Comparison of ENCODE assay signal across 28 cellular contexts in the genomic region with DNA sequence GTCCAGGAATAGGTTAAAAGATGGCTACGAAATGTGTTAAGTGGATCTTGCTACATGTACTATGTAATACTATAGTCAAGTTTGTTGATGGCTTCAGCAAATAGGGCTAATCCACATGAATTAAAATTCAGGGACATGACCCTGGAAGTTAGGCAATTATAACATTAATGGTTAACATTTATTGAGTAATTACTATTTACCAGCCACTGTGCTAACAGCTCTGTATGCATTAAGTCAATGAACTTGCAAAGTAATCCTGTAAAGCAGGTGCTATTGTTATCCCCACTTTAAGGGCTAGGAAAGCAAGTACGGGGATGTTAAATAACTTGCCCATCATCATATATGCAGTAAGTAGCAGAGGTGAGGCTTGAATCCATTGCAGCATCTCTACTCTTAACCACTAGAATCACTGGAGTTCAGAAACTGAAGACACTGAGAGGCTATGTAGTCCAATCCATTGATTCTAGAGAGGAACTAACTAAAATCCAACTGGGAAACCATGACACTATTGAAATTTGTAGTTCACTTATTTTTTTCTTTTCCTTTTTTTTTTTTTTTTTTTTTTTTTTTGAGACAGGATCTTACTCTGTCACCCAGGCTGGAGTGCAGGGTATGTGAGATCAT.
"Had no signal": no experiment of that assay in that cellular context is flagged by ENCODE, and none has a peak within 500 bp of the region (broad histone marks: within the 10 kb centered on the region; RNA-seq: fewer than 3 reads in every experiment).

No MANE protein-coding gene starts in this region.

- DNase-seq: colonic mucosa; effector CD8-positive, alpha-beta T cell; endodermal cell; esophagus squamous epithelium; foreskin melanocyte; glutamatergic neuron; heart right ventricle; hippocampal formation; left cardiac atrium; left ventricle myocardium inferior; lower lobe of right lung; naive thymus-derived CD8-positive, alpha-beta T cell; nephron progenitor cell; nucleus accumbens; ovary; posterior cingulate gyrus; stimulated activated CD4-positive, alpha-beta T cell treated with anti-CD3 and anti-CD28 coated beads, Interleukin-2, amount 100 ng/mL, for 24 hours; stimulated activated CD4-positive, alpha-beta T cell treated with anti-CD3 and anti-CD28 coated beads, Interleukin-4, amount 100 ng/mL, for 24 hours; stimulated activated naive CD4-positive, alpha-beta T cell treated with Interleukin-2 at 50 U/mL for 16 hours; substantia nigra; testis; tibial artery had no signal

- H3K27me3 ChIP-seq: colonic mucosa, esophagus squamous epithelium, heart right ventricle, ovary, testis, tibial artery had no signal

- H3K27ac Mint-ChIP-seq: dendritic cell treated with granulocyte-macrophage colony-stimulating factor and Interleukin-4, amounts not matched to agents 40 ng/mL and 50 ng/mL, for 4 days; endodermal cell; naive thymus-derived CD8-positive, alpha-beta T cell; nephron progenitor cell; stimulated activated effector memory CD8-positive, alpha-beta T cell treated with anti-CD3 and anti-CD28 coated beads, Interleukin-12 subunit alpha, Interleukin-12 subunit beta, amount 100 ng/mL, for 72 hours; type B pancreatic cell had no signal

- H3K9me3 Mint-ChIP-seq: dendritic cell treated with granulocyte-macrophage colony-stimulating factor and Interleukin-4, amounts not matched to agents 40 ng/mL and 50 ng/mL, for 4 days; endodermal cell; nephron progenitor cell; type B pancreatic cell had no signal

- ATAC-seq: heart right ventricle; left cardiac atrium; lower lobe of right lung; naive thymus-derived CD8-positive, alpha-beta T cell; sciatic nerve; stimulated activated effector memory CD8-positive, alpha-beta T cell treated with anti-CD3 and anti-CD28 coated beads, Interleukin-12 subunit alpha, Interleukin-12 subunit beta, amount 100 ng/mL, for 72 hours had no signal

- H3K4me3 Mint-ChIP-seq: dendritic cell treated with granulocyte-macrophage colony-stimulating factor and Interleukin-4, amounts not matched to agents 40 ng/mL and 50 ng/mL, for 4 days; endodermal cell; naive thymus-derived CD8-positive, alpha-beta T cell; nephron progenitor cell; stimulated activated effector memory CD8-positive, alpha-beta T cell treated with anti-CD3 and anti-CD28 coated beads, Interleukin-12 subunit alpha, Interleukin-12 subunit beta, amount 100 ng/mL, for 72 hours; type B pancreatic cell had no signal

- H3K9me3 ChIP-seq: colonic mucosa, esophagus squamous epithelium, heart right ventricle, left ventricle myocardium inferior, lower lobe of right lung, ovary, testis, tibial artery had no signal

- H3K4me1 ChIP-seq: colonic mucosa, heart right ventricle, left ventricle myocardium inferior, lower lobe of right lung, testis, tibial artery had no signal

- H3K36me3 Mint-ChIP-seq: naive thymus-derived CD8-positive, alpha-beta T cell; stimulated activated effector memory CD8-positive, alpha-beta T cell treated with anti-CD3 and anti-CD28 coated beads, Interleukin-12 subunit alpha, Interleukin-12 subunit beta, amount 100 ng/mL, for 72 hours; type B pancreatic cell had no signal

- H3K27me3 Mint-ChIP-seq: dendritic cell treated with granulocyte-macrophage colony-stimulating factor and Interleukin-4, amounts not matched to agents 40 ng/mL and 50 ng/mL, for 4 days; type B pancreatic cell had no signal

- FAIRE-seq: islet of Langerhans had no signal

- H3K36me3 ChIP-seq: colonic mucosa, esophagus squamous epithelium, heart right ventricle, left ventricle myocardium inferior, lower lobe of right lung, ovary, tibial artery had no signal

- H3K4me1 Mint-ChIP-seq: naive thymus-derived CD8-positive, alpha-beta T cell; nephron progenitor cell; stimulated activated effector memory CD8-positive, alpha-beta T cell treated with anti-CD3 and anti-CD28 coated beads, Interleukin-12 subunit alpha, Interleukin-12 subunit beta, amount 100 ng/mL, for 72 hours had no signal

- H3K27ac ChIP-seq: colonic mucosa, epithelial cell of prostate, heart right ventricle, left ventricle myocardium inferior, lower lobe of right lung, ovary, testis, tibial artery had no signal

- H3K4me3 ChIP-seq: colonic mucosa, esophagus squamous epithelium, heart right ventricle, left ventricle myocardium inferior, lower lobe of right lung, ovary, testis, tibial artery had no signal
